In the genomic region with DNA sequence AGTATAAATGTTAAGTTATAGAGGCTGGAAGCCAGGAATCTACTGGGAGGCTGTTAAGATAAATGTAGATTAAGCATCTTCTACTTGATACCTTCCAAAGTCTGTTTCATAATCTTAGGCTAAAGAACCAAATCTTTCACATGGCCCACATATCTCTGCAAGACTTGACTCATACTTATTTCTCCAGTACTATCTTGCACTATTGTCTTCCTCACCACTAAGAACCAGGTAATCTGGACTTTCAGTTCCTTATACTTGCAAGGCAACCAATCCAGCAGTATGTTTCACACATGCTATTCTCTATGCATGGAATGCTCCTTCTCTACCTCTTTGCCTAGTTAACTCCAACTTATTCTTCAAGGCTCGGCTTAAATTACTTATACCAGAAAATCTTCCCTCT, we compare ENCODE assay signal across 15 cellular contexts.
DNase-seq lines count a peak whose midpoint lies in the region; ATAC-seq, FAIRE-seq and TF ChIP-seq lines count a peak whose summit lies in the region.
"Had no signal": no experiment of that assay in that cellular context is flagged by ENCODE, and none has a peak within 500 bp of the region (broad histone marks: within the 10 kb centered on the region; RNA-seq: fewer than 3 reads in every experiment).

No MANE protein-coding gene starts in this region.

- TF ChIP-seq EP300 in gastroesophageal sphincter (IDR thresholded peaks at IDR 0.05) (no peak), suprapubic skin (IDR thresholded peaks at IDR 0.05) (no peak)

- H3K27me3 ChIP-seq in RWPE2 (ENCODE audit: insufficient read depth, poor library complexity, severe bottlenecking) (no peaks in the 10 kb centered on the region), gastroesophageal sphincter (no peaks in the 10 kb centered on the region), suprapubic skin (no peaks in the 10 kb centered on the region)
- H3K27me3 ChIP-seq: left lung had no signal

- no peaks in the 10 kb centered on the region for H3K27me3 Mint-ChIP-seq in nephron (ENCODE audit: low read depth)
- H3K27me3 Mint-ChIP-seq: activated CD4-positive, alpha-beta memory T cell treated with anti-CD3 and anti-CD28 coated beads for 36 hours had no signal

- H3K27ac Mint-ChIP-seq in nephron = peak overlapping the region; percentile 5 to 18 (median 11)
- H3K27ac Mint-ChIP-seq: activated CD4-positive, alpha-beta memory T cell treated with anti-CD3 and anti-CD28 coated beads for 36 hours had no signal

- TF ChIP-seq CTCF in RWPE2 (IDR thresholded peaks at IDR 0.05; ENCODE audit: poor library complexity, severe bottlenecking) = no peak
- TF ChIP-seq CTCF in nephron (IDR thresholded peaks at IDR 0.05; ENCODE audit: unreplicated experiment in 3 of 3) = no peak
- no peak for TF ChIP-seq CTCF in gastroesophageal sphincter (IDR thresholded peaks at IDR 0.05)
- no peak for TF ChIP-seq CTCF in suprapubic skin (IDR thresholded peaks at IDR 0.05)

- H3K36me3 ChIP-seq in RWPE2 (ENCODE audit: low read depth) (peaks cover 19% of the 10 kb centered on the region; the same call in 1 of the 2 replicates), gastroesophageal sphincter (peaks cover 0 to 6% of the 10 kb centered on the region in 2 donors), suprapubic skin (no peaks in the 10 kb centered on the region)
- H3K36me3 ChIP-seq: left lung had no signal

- no peak for TF ChIP-seq POLR2A in gastroesophageal sphincter (IDR thresholded peaks at IDR 0.05)
- no peak for TF ChIP-seq POLR2A in suprapubic skin (IDR thresholded peaks at IDR 0.05)
- no peak for TF ChIP-seq POLR2A in GM12892 (IDR thresholded peaks at IDR 0.05; ENCODE audit: low read depth, low read length)

- H3K4me3 ChIP-seq in RWPE2 (ENCODE audit: severe bottlenecking) (no peak overlapping the region), gastroesophageal sphincter (no peak overlapping the region), suprapubic skin (no peak overlapping the region)
- H3K4me3 ChIP-seq: left lung had no signal

- H3K4me1 ChIP-seq in RWPE2 (ENCODE audit: insufficient read depth, poor library complexity, severe bottlenecking) (peaks cover 45% of the 10 kb centered on the region), gastroesophageal sphincter (peaks cover 0 to 62% (median 3%) of the 10 kb centered on the region in 3 donors), suprapubic skin (peaks cover 41% of the 10 kb centered on the region)

- DNase-seq in RWPE2 (ENCODE audit: low spot score) = no peak
- DNase-seq in suprapubic skin (ENCODE audit: low spot score in 2 of 2) = no peak
- no peak for DNase-seq in GM12892 (ENCODE audit: insufficient read length)
- DNase-seq: activated CD4-positive, alpha-beta memory T cell treated with anti-CD3 and anti-CD28 coated beads for 36 hours; activated naive CD8-positive, alpha-beta T cell treated with anti-CD3 and anti-CD28 coated beads, Interleukin-2, amount 10 ng/mL, durations not matched to agents 7 days and 5 days; glutamatergic neuron; left lung; NCI-H524 treated with DMSO at 0.1 percent for 48 hours; stimulated activated CD4-positive, alpha-beta T cell treated with anti-CD3 and anti-CD28 coated beads, Interleukin-15, amount 100 ng/mL, for 24 hours had no signal

- H3K9me3 ChIP-seq in RWPE2 (ENCODE audit: severe bottlenecking) (no peaks in the 10 kb centered on the region), gastroesophageal sphincter (peaks cover 0 to 5% (median 0%) of the 10 kb centered on the region in 3 donors), suprapubic skin (no peaks in the 10 kb centered on the region)

- H3K4me3 Mint-ChIP-seq in nephron = no peak overlapping the region
- H3K4me3 Mint-ChIP-seq: activated CD4-positive, alpha-beta memory T cell treated with anti-CD3 and anti-CD28 coated beads for 36 hours; activated naive CD8-positive, alpha-beta T cell treated with anti-CD3 and anti-CD28 coated beads, Interleukin-2, amount 10 ng/mL, durations not matched to agents 7 days and 5 days had no signal

- peaks cover 14% of the 10 kb centered on the region for H3K9me3 Mint-ChIP-seq in nephron

- no peak for FAIRE-seq in GM12892 (lab: Jason Lieb, UNC)

- peak overlapping the region; percentile 93 for H3K27ac ChIP-seq in RWPE2 (ENCODE audit: poor library complexity, severe bottlenecking)
- H3K27ac ChIP-seq in gastroesophageal sphincter = no peak overlapping the region
- no peak overlapping the region for H3K27ac ChIP-seq in suprapubic skin
- H3K27ac ChIP-seq: left lung had no signal

- 100% methylated on average over 1 of the region's 1 CpG; no CpG with 5 or more reads in 1 of the 2 donors for WGBS in gastroesophageal sphincter (ENCODE audit: low coverage in 1 of 2), 2 donors
- 95% methylated on average over 1 of the region's 1 CpG for WGBS in suprapubic skin

- H3K36me3 Mint-ChIP-seq in nephron (ENCODE audit: low read depth) = peaks cover 43% of the 10 kb centered on the region

- peak; percentile 53 for ATAC-seq in GM19351 (IDR thresholded peaks at IDR 0.05; ENCODE audit: unreplicated experiment)
- peak; percentile 75 for ATAC-seq in HG03135 (IDR thresholded peaks at IDR 0.05; ENCODE audit: unreplicated experiment)
- no peak for ATAC-seq in RWPE2 (ENCODE audit: low read depth)
- ATAC-seq in gastroesophageal sphincter = no peak
- no peak for ATAC-seq in GM19035 (IDR thresholded peaks at IDR 0.05; ENCODE audit: unreplicated experiment)
- ATAC-seq: left lung, SK-N-SH treated with all-trans-retinoic acid at 6 μM for 48 hours had no signal

- H3K4me1 Mint-ChIP-seq in nephron = peaks cover 41% of the 10 kb centered on the region

Comparison
In these comparisons a context has a peak if more than half of its experiments do, and no peak if none do; other contexts are left out.
1. ATAC-seq: peak in GM19351 (single experiment) and HG03135 (single experiment); none in RWPE2 (single experiment), gastroesophageal sphincter (single experiment) and GM19035 (single experiment).